ENCODE assay signal across 1 cellular context in genomic region chr7:55066938-55067337, GRCh38.
TF ChIP-seq lines count a peak whose summit lies in the region.

No MANE protein-coding gene starts in this region.

TF ChIP-seq in HepG2, 621 proteins besides CTCF, POLR2A, EP300 and RAD21 (continued from another document):
- TF ChIP-seq ZNF556 (CRISPR knock-in tag; IDR thresholded peaks at IDR 0.05; ENCODE audit: borderline replicate concordance) (no peak), ZNF687 (CRISPR knock-in tag; IDR thresholded peaks at IDR 0.05) (peak; percentile 29; the same call in 1 of the 2 replicates)
